Comparison of ENCODE assay signal across 21 cellular contexts in genomic region chr3:139710212-139710611, GRCh38. TPM values are rescaled to one million over a fixed set of nuclear protein-coding genes. Genes with fewer than 3 reads are reported as not detected.
A peak's percentile ranks its signal among the peaks of the same experiment; 100 is the strongest.
DNase-seq lines count a peak whose midpoint lies in the region; FAIRE-seq and TF ChIP-seq lines count a peak whose summit lies in the region.
"Had no signal": no experiment of that assay in that cellular context is flagged by ENCODE, and none has a peak within 500 bp of the region (broad histone marks: within the 10 kb centered on the region; RNA-seq: fewer than 3 reads in every experiment).

No MANE protein-coding gene starts in this region.

- H3K4me3 ChIP-seq in small intestine (ENCODE audit: low read depth in 1 of 2, low read length in 2 of 2) = no peak overlapping the region
- no peak overlapping the region for H3K4me3 ChIP-seq in A673 (ENCODE audit: low read depth, low read length, poor library complexity, severe bottlenecking)
- H3K4me3 ChIP-seq: A549, SJCRH30 had no signal

- DNase-seq in NCI-H82 (lab: John Stamatoyannopoulos, UW) = peak; percentile 13
- DNase-seq in NCI-H82 treated with DMSO at 0.1 percent for 48 hours (lab: John Stamatoyannopoulos, UW; ENCODE audit: unreplicated experiment) = no peak
- peak; percentile 36 for DNase-seq in NCI-H146 treated with DMSO at 0.1 percent for 48 hours (lab: John Stamatoyannopoulos, UW; ENCODE audit: unreplicated experiment)
- DNase-seq in NCI-H748 treated with DMSO at 0.1 percent for 48 hours (lab: John Stamatoyannopoulos, UW) = peak; percentile 73
- DNase-seq in small intestine = peak; percentile 16
- DNase-seq in iPS-NIHi11 (ENCODE audit: low spot score) = no peak
- DNase-seq in GOT3 (lab: John Stamatoyannopoulos, UW) = no peak
- no peak for DNase-seq in A673 (ENCODE audit: low spot score)
- DNase-seq: C1 segment of cervical spinal cord, DMS 273 treated with DMSO at 0.1 percent for 48 hours, H9, Kasumi-1, MM.1S, NCI-H1105 treated with DMSO at 0.1 percent for 48 hours, NCI-H2171, PC-3, SJCRH30 had no signal

- no peak for FAIRE-seq in small intestine (lab: Jason Lieb, UNC)
- FAIRE-seq: A549, GM12892 had no signal

- H3K36me3 ChIP-seq in small intestine (ENCODE audit: control insufficient read depth in 2 of 2, insufficient read depth in 2 of 2, low read length in 2 of 2) (no peaks in the 10 kb centered on the region), A673 (ENCODE audit: insufficient read depth, low read length, poor library complexity, severe bottlenecking) (no peaks in the 10 kb centered on the region)
- H3K36me3 ChIP-seq: SJCRH30 had no signal

- no peak for TF ChIP-seq CTCF in A673 (conservative IDR thresholded peaks at IDR 0.05; ENCODE audit: low read depth, low read length)

- H3K27ac ChIP-seq in small intestine (ENCODE audit: low read depth in 1 of 2, low read length in 1 of 2) (no peak overlapping the region), A673 (ENCODE audit: low read depth, low read length, poor library complexity, severe bottlenecking) (no peak overlapping the region)
- H3K27ac ChIP-seq: A549, RWPE1, SJCRH30 had no signal

- CTCF ChIA-PET in A673 (lab: Charles Lee) = no interaction called here

- WGBS in small intestine, 3 donors = 12 to 40% (median 22%) methylated on average over 3 of the region's 3 CpGs

- POLR2A ChIA-PET in A673 (lab: Charles Lee; ENCODE audit: low non-redundant PET) = no interaction called here

- H3K27me3 ChIP-seq in small intestine (ENCODE audit: control insufficient read depth in 2 of 2, insufficient read depth in 2 of 2, low read length in 2 of 2) = no peaks in the 10 kb centered on the region
- no peaks in the 10 kb centered on the region for H3K27me3 ChIP-seq in A673 (replicated peaks; ENCODE audit: insufficient read depth, low read depth, low read length, poor library complexity)
- H3K27me3 ChIP-seq: SJCRH30 had no signal

- intact Hi-C loops in A673 (cut with micrococcal nuclease; ENCODE audit: unreplicated experiment) = no loop called here

- BruUV-seq in A673 (replicated peaks; lab: Mats Ljungman, UMichigan) = no TSS peak

- H3K9me3 ChIP-seq in small intestine (ENCODE audit: control insufficient read depth, low read depth) (no peaks in the 10 kb centered on the region), A673 (ENCODE audit: low read depth, low read length, poor library complexity, severe bottlenecking) (no peaks in the 10 kb centered on the region)
- H3K9me3 ChIP-seq: A549, SJCRH30 had no signal

- H3K4me1 ChIP-seq in small intestine (ENCODE audit: control insufficient read depth in 2 of 2, insufficient read depth in 1 of 2, low read depth in 1 of 2, low read length in 1 of 2) = no peaks in the 10 kb centered on the region
- H3K4me1 ChIP-seq in A673 (ENCODE audit: insufficient read depth, low read length, poor library complexity, severe bottlenecking) = no peaks in the 10 kb centered on the region
- H3K4me1 ChIP-seq: A549 had no signal

RNA-seq across cellular contexts. Expression of gene NMNAT3, which starts 32.4 kb away (rescaled TPM):
- 1 to 10 TPM; 2.5 to 9.9 (median 5.1) TPM for polyA plus RNA-seq in small intestine
- 1.9 and 2.8 TPM in 2 replicates for total RNA-seq in A673 (2021)
- total RNA-seq: HT1080 had no signal

Comparison
In these comparisons a context has a peak if more than half of its experiments do, and no peak if none do; other contexts are left out.
1. DNase-seq: peak in NCI-H82 (single experiment), NCI-H146 treated with DMSO at 0.1 percent for 48 hours (single experiment), NCI-H748 treated with DMSO at 0.1 percent for 48 hours (single experiment) and small intestine (single experiment); none in NCI-H82 treated with DMSO at 0.1 percent for 48 hours (single experiment), iPS-NIHi11 (single experiment), GOT3 (single experiment) and A673 (single experiment).